1 cellular context compared by ENCODE assay signal in genomic region chr11:9029477-9029876, GRCh38.
TF ChIP-seq lines count a peak whose summit lies in the region.

No MANE protein-coding gene starts in this region.

TF ChIP-seq in GM12878, 131 proteins besides CTCF, POLR2A, EP300 and RAD21 (continued from another document):
- TF ChIP-seq, protein P1, sequence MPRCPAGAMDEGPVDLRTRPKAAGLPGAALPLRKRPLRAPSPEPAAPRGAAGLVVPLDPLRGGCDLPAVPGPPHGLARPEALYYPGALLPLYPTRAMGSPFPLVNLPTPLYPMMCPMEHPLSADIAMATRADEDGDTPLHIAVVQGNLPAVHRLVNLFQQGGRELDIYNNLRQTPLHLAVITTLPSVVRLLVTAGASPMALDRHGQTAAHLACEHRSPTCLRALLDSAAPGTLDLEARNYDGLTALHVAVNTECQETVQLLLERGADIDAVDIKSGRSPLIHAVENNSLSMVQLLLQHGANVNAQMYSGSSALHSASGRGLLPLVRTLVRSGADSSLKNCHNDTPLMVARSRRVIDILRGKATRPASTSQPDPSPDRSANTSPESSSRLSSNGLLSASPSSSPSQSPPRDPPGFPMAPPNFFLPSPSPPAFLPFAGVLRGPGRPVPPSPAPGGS (IDR thresholded peaks at IDR 0.05; ENCODE audit: borderline replicate concordance, insufficient read depth, low read depth, low read length, poor library complexity, severe bottlenecking): peak; percentile 40
- no peak for TF ChIP-seq FOXM1 (IDR thresholded peaks at IDR 0.05; ENCODE audit: low read depth, low read length)
